8 cellular contexts compared by ENCODE assay signal in the genomic region with DNA sequence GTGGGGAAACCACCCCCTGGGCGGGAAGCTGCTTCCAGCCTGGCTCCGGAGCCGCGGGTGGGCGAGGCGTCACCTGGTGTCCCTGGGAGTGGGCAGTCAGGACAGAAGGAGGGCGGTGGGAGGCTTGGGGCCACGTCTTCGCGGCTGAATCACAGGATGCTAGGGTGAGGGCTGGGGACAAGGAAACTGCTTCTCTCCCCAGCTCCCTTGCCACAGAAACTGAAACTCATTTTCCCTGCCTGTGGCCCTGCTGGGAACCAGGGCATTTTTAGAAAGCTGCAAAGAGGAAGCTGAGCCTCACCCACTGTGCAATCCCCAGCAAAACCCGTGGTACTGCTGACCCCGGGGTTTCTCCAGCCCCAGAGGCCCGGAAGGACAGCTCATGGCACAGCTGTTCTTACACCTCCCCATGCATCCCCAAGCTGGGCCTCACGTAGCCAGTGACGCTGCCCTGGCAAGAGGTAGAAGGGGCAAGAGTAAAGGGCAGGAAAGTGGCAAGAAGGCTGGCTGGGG. TPM values are rescaled to one million over a fixed set of nuclear protein-coding genes. Genes with fewer than 3 reads are reported as not detected.
DNase-seq lines count a peak whose midpoint lies in the region; ATAC-seq, FAIRE-seq and TF ChIP-seq lines count a peak whose summit lies in the region.

No MANE protein-coding gene starts in this region.

- H2AFZ ChIP-seq in endothelial cell of umbilical vein (ENCODE audit: low read depth, low read length): no peak overlapping the region

- peaks cover 53% of the 10 kb centered on the region for H3K4me1 Mint-ChIP-seq in activated CD4-positive, alpha-beta T cell treated with anti-CD3 and anti-CD28 coated beads, Interleukin-2, amount 10 ng/mL, durations not matched to agents 24 days and 14 days
- H3K4me1 Mint-ChIP-seq in naive B cell: peaks cover 64 to 99% (median 88%) of the 10 kb centered on the region in 3 donors

- dilution Hi-C loops in endothelial cell of umbilical vein (cut with MboI; ENCODE audit: extremely low pct_ligation_motif_present, low sequenced_read_pairs): no loop called here

- ATAC-seq in GM19324 (IDR thresholded peaks at IDR 0.05; ENCODE audit: low FRiP score, unreplicated experiment) (peak; percentile 32), naive B cell (ENCODE audit: low read depth in 2 of 2) (peak; percentile 69 to 73), upper lobe of right lung (peak; percentile 81)

- peak overlapping the region; percentile 14 for H3K9ac ChIP-seq in endothelial cell of umbilical vein (replicated peaks; ENCODE audit: extremely low read depth, insufficient read depth, low read length)

- H3K9me3 Mint-ChIP-seq in activated CD4-positive, alpha-beta T cell treated with anti-CD3 and anti-CD28 coated beads, Interleukin-2, amount 10 ng/mL, durations not matched to agents 24 days and 14 days: no peaks in the 10 kb centered on the region
- no peaks in the 10 kb centered on the region for H3K9me3 Mint-ChIP-seq in naive B cell

- H4K20me1 ChIP-seq in endothelial cell of umbilical vein (replicated peaks; ENCODE audit: control insufficient read depth, extremely low read depth, insufficient read depth, low read length): no peaks in the 10 kb centered on the region

- H3K4me3 ChIP-seq in endothelial cell of umbilical vein (replicated peaks in 1 of 3; ENCODE audit: insufficient read depth in 1 of 3, low read depth in 1 of 3, low read length in 3 of 3) (no peak overlapping the region), upper lobe of right lung (peak overlapping the region; percentile 25)

- no peak for TF ChIP-seq POLR2A in endothelial cell of umbilical vein (IDR thresholded peaks at IDR 0.05; ENCODE audit: low read depth, low read length)

- peaks cover 7% of the 10 kb centered on the region for H3K79me2 ChIP-seq in endothelial cell of umbilical vein (ENCODE audit: control insufficient read depth, insufficient read depth, low read length)

- H3K4me1 ChIP-seq in endothelial cell of umbilical vein (ENCODE audit: control insufficient read depth, extremely low read depth, insufficient read depth, low read length): peaks cover 27% of the 10 kb centered on the region
- H3K4me1 ChIP-seq in upper lobe of right lung: peaks cover 53% of the 10 kb centered on the region

- TF ChIP-seq CTCF in endothelial cell of umbilical vein (IDR thresholded peaks at IDR 0.05; ENCODE audit: extremely low read depth in 1 of 2, insufficient read depth in 1 of 2, low read depth in 1 of 2, low read length in 2 of 2) (no peak), upper lobe of right lung (IDR thresholded peaks at IDR 0.05) (no peak)

- FAIRE-seq in endothelial cell of umbilical vein (lab: Jason Lieb, UNC): peak; percentile 95

- H3K9me1 ChIP-seq in endothelial cell of umbilical vein (replicated peaks; ENCODE audit: control insufficient read depth, extremely low read depth, insufficient read depth, low read length): no peaks in the 10 kb centered on the region

- H3K27me3 Mint-ChIP-seq in activated CD4-positive, alpha-beta T cell treated with anti-CD3 and anti-CD28 coated beads, Interleukin-2, amount 10 ng/mL, durations not matched to agents 24 days and 14 days: no peaks in the 10 kb centered on the region
- no peaks in the 10 kb centered on the region for H3K27me3 Mint-ChIP-seq in naive B cell

- H3K9me3 ChIP-seq in endothelial cell of umbilical vein (replicated peaks; ENCODE audit: control insufficient read depth, insufficient read depth, low read length) (no peaks in the 10 kb centered on the region), upper lobe of right lung (no peaks in the 10 kb centered on the region)

- H3K4me3 Mint-ChIP-seq in activated CD4-positive, alpha-beta T cell treated with anti-CD3 and anti-CD28 coated beads, Interleukin-2, amount 10 ng/mL, durations not matched to agents 24 days and 14 days: peak overlapping the region; percentile 93
- peak overlapping the region; percentile 81 to 96 (median 91) for H3K4me3 Mint-ChIP-seq in naive B cell

- intact Hi-C loops in activated CD4-positive, alpha-beta T cell treated with anti-CD3 and anti-CD28 coated beads, Interleukin-2, amount 10 ng/mL, durations not matched to agents 24 days and 14 days (cut with micrococcal nuclease): loop anchor here (1.0 kb wide), 1 partner anchor 22 kb away; no protein-coding TSS in a partner anchor
- intact Hi-C loops in endothelial cell of umbilical vein (cut with micrococcal nuclease) (loop anchor here (1.0 kb wide), 2 partner anchors 8 kb away; a partner anchor contains a TSS), upper lobe of right lung (cut with DNase I) (no loop called here)

- H3K36me3 Mint-ChIP-seq in activated CD4-positive, alpha-beta T cell treated with anti-CD3 and anti-CD28 coated beads, Interleukin-2, amount 10 ng/mL, durations not matched to agents 24 days and 14 days (ENCODE audit: low read depth): peaks cover 8% of the 10 kb centered on the region
- no peaks in the 10 kb centered on the region for H3K36me3 Mint-ChIP-seq in naive B cell

- CTCF ChIA-PET in endothelial cell of umbilical vein (lab: Charles Lee): interaction anchor here (0.9 to 1.8 kb wide), 12 partner anchors 9 to 85 kb away, joined by 3 to 12 read pairs (median 4); a partner anchor contains a TSS

- H3K4me2 ChIP-seq in endothelial cell of umbilical vein (ENCODE audit: insufficient read depth, low read length): peak overlapping the region; percentile 6

- DNase-seq in C1 segment of cervical spinal cord (lab: John Stamatoyannopoulos, UW) (peak in 9 of 14 donors; percentile 19 to 74 (median 59)), HPDE6-E6E7 (ENCODE audit: extremely low spot score) (peak; percentile 86), endothelial cell of umbilical vein (ENCODE audit: low read depth, low spot score) (peak; percentile 59), naive B cell (peak; percentile 76), upper lobe of right lung (peak; percentile 87)
- DNase-seq in activated CD4-positive, alpha-beta T cell treated with anti-CD3 and anti-CD28 coated beads, Interleukin-2, amount 10 ng/mL, durations not matched to agents 24 days and 14 days: peak; percentile 88
- DNase-seq in effector CD8-positive, alpha-beta T cell (lab: John Stamatoyannopoulos, UW): no peak

- H3K27me3 ChIP-seq in endothelial cell of umbilical vein (ENCODE audit: control insufficient read depth in 2 of 2, insufficient read depth in 2 of 2, low read length in 2 of 2): no peaks in the 10 kb centered on the region
- no peaks in the 10 kb centered on the region for H3K27me3 ChIP-seq in upper lobe of right lung

- H3K27ac Mint-ChIP-seq in activated CD4-positive, alpha-beta T cell treated with anti-CD3 and anti-CD28 coated beads, Interleukin-2, amount 10 ng/mL, durations not matched to agents 24 days and 14 days: peak overlapping the region; percentile 99
- H3K27ac Mint-ChIP-seq in naive B cell: peak overlapping the region; percentile 93 to 99 (median 96)

- POLR2A ChIA-PET in endothelial cell of umbilical vein (lab: Charles Lee): no interaction called here

- BruUV-seq in endothelial cell of umbilical vein (replicated peaks; lab: Mats Ljungman, UMichigan): no TSS peak

- no peaks in the 10 kb centered on the region for H3K36me3 ChIP-seq in endothelial cell of umbilical vein (ENCODE audit: control insufficient read depth in 2 of 2, extremely low read depth in 1 of 2, insufficient read depth in 2 of 2, low read length in 2 of 2)
- H3K36me3 ChIP-seq in upper lobe of right lung: no peaks in the 10 kb centered on the region

- peak overlapping the region; percentile 42 for H3K27ac ChIP-seq in endothelial cell of umbilical vein (ENCODE audit: insufficient read depth, low read depth, low read length)
- peak overlapping the region; percentile 83 for H3K27ac ChIP-seq in upper lobe of right lung

RNA-seq across cellular contexts. Expression of a gene that starts 8.2 kb away (rescaled TPM):
- total RNA-seq in activated CD4-positive, alpha-beta T cell treated with anti-CD3 and anti-CD28 coated beads, Interleukin-2, amount 10 ng/mL, durations not matched to agents 24 days and 14 days: 45.4 and 54.5 TPM in 2 replicates
- 38.5 and 42.6 TPM in 2 replicates for total RNA-seq in endothelial cell of umbilical vein
- 25.5 and 35.0 TPM in 2 replicates for polyA plus RNA-seq in endothelial cell of umbilical vein
- 14.3 and 17.0 TPM in 2 replicates for polyA plus RNA-seq in endothelial cell of umbilical vein (2011; cell fraction: cytosol; rRNA removed)
- polyA plus RNA-seq in endothelial cell of umbilical vein (2011; cell fraction: nucleus; rRNA removed): 34.9 and 50.9 TPM in 2 replicates
- polyA plus RNA-seq in endothelial cell of umbilical vein (2012): 28.8 and 49.4 TPM in 2 replicates
- polyA minus RNA-seq in endothelial cell of umbilical vein: 18.1 and 20.4 TPM in 2 replicates
- polyA minus RNA-seq in endothelial cell of umbilical vein (2011; cell fraction: cytosol; rRNA and poly(A)+ RNA removed): 4.5 TPM
- polyA minus RNA-seq in endothelial cell of umbilical vein (2011; cell fraction: nucleus; rRNA and poly(A)+ RNA removed): 16.7 and 35.6 TPM in 2 replicates
- 100 to 1,000 TPM in 1 of 6 donors, 10 to 100 TPM in 5; 44.0 to 148 (median 51.7) TPM for polyA plus RNA-seq in naive B cell (ENCODE audit: low read depth in 6 of 6)
- total RNA-seq in upper lobe of right lung: 46.4 TPM

RNA-seq across cellular contexts. Expression of a gene that starts 25.6 kb away (rescaled TPM):
- not detected in 2 replicates for total RNA-seq in activated CD4-positive, alpha-beta T cell treated with anti-CD3 and anti-CD28 coated beads, Interleukin-2, amount 10 ng/mL, durations not matched to agents 24 days and 14 days
- not detected in 2 replicates for total RNA-seq in endothelial cell of umbilical vein
- not detected in 2 replicates for polyA plus RNA-seq in endothelial cell of umbilical vein
- polyA plus RNA-seq in endothelial cell of umbilical vein (2011; cell fraction: cytosol; rRNA removed): 0.10 TPM in 1 of 2 replicates, not detected in the other
- not detected in 2 replicates for polyA plus RNA-seq in endothelial cell of umbilical vein (2011; cell fraction: nucleus; rRNA removed)
- not detected in 2 replicates for polyA plus RNA-seq in endothelial cell of umbilical vein (2012)
- not detected in 2 replicates for polyA minus RNA-seq in endothelial cell of umbilical vein
- polyA minus RNA-seq in endothelial cell of umbilical vein (2011; cell fraction: cytosol; rRNA and poly(A)+ RNA removed): not detected
- polyA minus RNA-seq in endothelial cell of umbilical vein (2011; cell fraction: nucleus; rRNA and poly(A)+ RNA removed): not detected in 2 replicates
- polyA plus RNA-seq in naive B cell (ENCODE audit: low read depth in 6 of 6): 1 to 10 TPM in 1 of 6 donors, under 1 TPM in 2, not detected in 3; 0.24 to 1.2 (median 0.43) TPM
- total RNA-seq in upper lobe of right lung: not detected

RNA-seq across cellular contexts. Expression of a gene that starts 40.1 kb away (rescaled TPM):
- total RNA-seq in activated CD4-positive, alpha-beta T cell treated with anti-CD3 and anti-CD28 coated beads, Interleukin-2, amount 10 ng/mL, durations not matched to agents 24 days and 14 days: 43.8 and 44.0 TPM in 2 replicates
- total RNA-seq in endothelial cell of umbilical vein (32.8 and 34.1 TPM in 2 replicates), upper lobe of right lung (19.3 TPM)
- polyA plus RNA-seq in endothelial cell of umbilical vein (12.1 and 13.9 TPM in 2 replicates), naive B cell (ENCODE audit: low read depth in 6 of 6) (10 to 100 TPM; 11.0 to 26.0 (median 16.4) TPM)
- polyA plus RNA-seq in endothelial cell of umbilical vein (2011; cell fraction: cytosol; rRNA removed): 13.2 TPM in 2 replicates
- polyA plus RNA-seq in endothelial cell of umbilical vein (2011; cell fraction: nucleus; rRNA removed): 36.1 and 37.2 TPM in 2 replicates
- polyA plus RNA-seq in endothelial cell of umbilical vein (2012): 19.0 and 24.0 TPM in 2 replicates
- polyA minus RNA-seq in endothelial cell of umbilical vein: 82.5 and 92.5 TPM in 2 replicates
- 17.1 TPM for polyA minus RNA-seq in endothelial cell of umbilical vein (2011; cell fraction: cytosol; rRNA and poly(A)+ RNA removed)
- 18.1 and 19.6 TPM in 2 replicates for polyA minus RNA-seq in endothelial cell of umbilical vein (2011; cell fraction: nucleus; rRNA and poly(A)+ RNA removed)

RNA-seq across cellular contexts. Expression of a gene that starts 44.5 kb away (rescaled TPM):
- total RNA-seq in activated CD4-positive, alpha-beta T cell treated with anti-CD3 and anti-CD28 coated beads, Interleukin-2, amount 10 ng/mL, durations not matched to agents 24 days and 14 days: not detected in 2 replicates
- total RNA-seq in endothelial cell of umbilical vein: 0.42 and 0.91 TPM in 2 replicates
- 0.22 and 0.51 TPM in 2 replicates for polyA plus RNA-seq in endothelial cell of umbilical vein
- polyA plus RNA-seq in endothelial cell of umbilical vein (2011; cell fraction: cytosol; rRNA removed): 0.26 and 0.31 TPM in 2 replicates
- 0.13 TPM in 1 of 2 replicates, not detected in the other for polyA plus RNA-seq in endothelial cell of umbilical vein (2011; cell fraction: nucleus; rRNA removed)
- 0.23 and 1.4 TPM in 2 replicates for polyA plus RNA-seq in endothelial cell of umbilical vein (2012)
- 0.08 and 0.36 TPM in 2 replicates for polyA minus RNA-seq in endothelial cell of umbilical vein
- not detected for polyA minus RNA-seq in endothelial cell of umbilical vein (2011; cell fraction: cytosol; rRNA and poly(A)+ RNA removed)
- polyA minus RNA-seq in endothelial cell of umbilical vein (2011; cell fraction: nucleus; rRNA and poly(A)+ RNA removed): not detected in 2 replicates
- 1 to 10 TPM in 2 of 6 donors, under 1 TPM in 4; 0.21 to 2.4 (median 0.79) TPM for polyA plus RNA-seq in naive B cell (ENCODE audit: low read depth in 6 of 6)
- 34.3 TPM for total RNA-seq in upper lobe of right lung

RNA-seq across cellular contexts. Expression of a gene that starts 46.8 kb away (rescaled TPM):
- total RNA-seq in activated CD4-positive, alpha-beta T cell treated with anti-CD3 and anti-CD28 coated beads, Interleukin-2, amount 10 ng/mL, durations not matched to agents 24 days and 14 days: not detected in 2 replicates
- total RNA-seq in endothelial cell of umbilical vein (not detected in 2 replicates), upper lobe of right lung (7.7 TPM)
- polyA plus RNA-seq in endothelial cell of umbilical vein (not detected in 2 replicates), naive B cell (ENCODE audit: low read depth in 6 of 6) (10 to 100 TPM; 21.6 to 54.4 (median 34.3) TPM)
- not detected in 2 replicates for polyA plus RNA-seq in endothelial cell of umbilical vein (2011; cell fraction: cytosol; rRNA removed)
- 0.12 and 0.34 TPM in 2 replicates for polyA plus RNA-seq in endothelial cell of umbilical vein (2011; cell fraction: nucleus; rRNA removed)
- polyA plus RNA-seq in endothelial cell of umbilical vein (2012): 0.26 TPM in 1 of 2 replicates, not detected in the other
- not detected in 2 replicates for polyA minus RNA-seq in endothelial cell of umbilical vein
- polyA minus RNA-seq in endothelial cell of umbilical vein (2011; cell fraction: cytosol; rRNA and poly(A)+ RNA removed): not detected
- not detected in 2 replicates for polyA minus RNA-seq in endothelial cell of umbilical vein (2011; cell fraction: nucleus; rRNA and poly(A)+ RNA removed)
